Comparison of ENCODE assay signal across 8 cellular contexts in genomic region chr12:123150273-123150803, GRCh38. TPM values are rescaled to one million over a fixed set of nuclear protein-coding genes. Genes with fewer than 3 reads are reported as not detected.
DNase-seq lines count a peak whose midpoint lies in the region; ATAC-seq and TF ChIP-seq lines count a peak whose summit lies in the region.

No MANE protein-coding gene starts in this region.

- peak overlapping the region; percentile 18 for H3K27ac Mint-ChIP-seq in Calu3 (ENCODE audit: unreplicated experiment)

- H3K27me3 Mint-ChIP-seq in Calu3 (ENCODE audit: unreplicated experiment), result no peaks in the 10 kb centered on the region

- no peaks in the 10 kb centered on the region for H4K20me1 ChIP-seq in SU-DHL-6 (ENCODE audit: low read depth, low read length)

- H3K9me2 ChIP-seq in SU-DHL-6 (replicated peaks; ENCODE audit: insufficient read depth, low read length), result no peaks in the 10 kb centered on the region

- H3K79me2 ChIP-seq in SU-DHL-6 (ENCODE audit: insufficient read depth, low read length), result no peaks in the 10 kb centered on the region

- peaks cover 7% of the 10 kb centered on the region; the same call in 1 of the 2 replicates for H3K4me1 ChIP-seq in HEK293 (ENCODE audit: control insufficient read depth, insufficient read depth, low read length)
- peaks cover 28% of the 10 kb centered on the region for H3K4me1 ChIP-seq in lower lobe of right lung
- H3K4me1 ChIP-seq in subcutaneous abdominal adipose tissue (ENCODE audit: control insufficient read depth in 5 of 5, insufficient read depth in 5 of 5, low read length in 5 of 5), result peaks cover 4 to 22% (median 21%) of the 10 kb centered on the region in 5 donors

- peak; percentile 65 to 75 for ATAC-seq in lower lobe of right lung
- no peak for ATAC-seq in GM21526 (IDR thresholded peaks at IDR 0.05; ENCODE audit: low FRiP score, unreplicated experiment)

- CTCF ChIA-PET in Calu3 (lab: Charles Lee), result interaction anchor here (0.5 to 1.0 kb wide), 5 partner anchors 9 to 327 kb away, joined by 3 to 10 read pairs (median 3); no protein-coding TSS in a partner anchor
- CTCF ChIA-PET in HEK293 (lab: Yijun Ruan, JAX), result interaction anchor here (0.6 kb wide), 2 partner anchors 104 to 148 kb away, joined by 3 read pairs; no protein-coding TSS in a partner anchor

- H3K36me3 ChIP-seq in HEK293 (ENCODE audit: control insufficient read depth in 2 of 2, insufficient read depth in 1 of 2, low read length in 2 of 2) (peaks cover 6 to 11% of the 10 kb centered on the region in 2 experiments), SU-DHL-6 (ENCODE audit: low read length) (no peaks in the 10 kb centered on the region), lower lobe of right lung (no peaks in the 10 kb centered on the region), subcutaneous abdominal adipose tissue (ENCODE audit: control insufficient read depth in 5 of 5, insufficient read depth in 5 of 5, low read length in 5 of 5) (no peaks in the 10 kb centered on the region)

- POLR2A ChIA-PET in HEK293 (lab: Yijun Ruan, JAX), result interaction anchor here (0.8 kb wide), 1 partner anchor 82 kb away, joined by 3 read pairs; no protein-coding TSS in a partner anchor

- intact Hi-C loops in Calu3 (cut with micrococcal nuclease; ENCODE audit: unreplicated experiment) (no loop called here), lower lobe of right lung (cut with DNase I) (no loop called here)

- H3K9me3 ChIP-seq in HEK293 (ENCODE audit: control insufficient read depth, insufficient read depth, low read depth, low read length) (no peaks in the 10 kb centered on the region), SU-DHL-6 (ENCODE audit: insufficient read depth, low read length) (no peaks in the 10 kb centered on the region), lower lobe of right lung (no peaks in the 10 kb centered on the region), subcutaneous abdominal adipose tissue (ENCODE audit: control insufficient read depth in 5 of 5, low read length in 5 of 5) (no peaks in the 10 kb centered on the region)

- H3K4me1 Mint-ChIP-seq in Calu3 (ENCODE audit: low read depth, unreplicated experiment), result peaks cover 18% of the 10 kb centered on the region

- H3K27me3 ChIP-seq in SU-DHL-6 (ENCODE audit: low read length) (no peaks in the 10 kb centered on the region), lower lobe of right lung (ENCODE audit: low read depth) (no peaks in the 10 kb centered on the region), subcutaneous abdominal adipose tissue (ENCODE audit: control insufficient read depth in 5 of 5, insufficient read depth in 4 of 5, low read length in 5 of 5) (no peaks in the 10 kb centered on the region)

- H3F3A ChIP-seq in SU-DHL-6 (ENCODE audit: insufficient read depth), result peaks cover 18% of the 10 kb centered on the region

- peak overlapping the region; percentile 41 for H3K4me2 ChIP-seq in SU-DHL-6 (ENCODE audit: low read depth, low read length, poor library complexity, severe bottlenecking)

- no peak overlapping the region for H3K9ac ChIP-seq in SU-DHL-6 (ENCODE audit: low read length)
- H3K9ac ChIP-seq in subcutaneous abdominal adipose tissue (ENCODE audit: low read length in 5 of 5), result peak overlapping the region in 4 of 5 donors; percentile 52 to 83 (median 70)

- H3K4me3 Mint-ChIP-seq in Calu3 (ENCODE audit: low read depth, unreplicated experiment), result peak overlapping the region; percentile 75

- H2AFZ ChIP-seq in SU-DHL-6 (ENCODE audit: low read depth, low read length, severe bottlenecking), result no peak overlapping the region

- no peak for DNase-seq in Calu3
- no peak for DNase-seq in choroid plexus epithelial cell (ENCODE audit: low read depth)
- DNase-seq in lower lobe of right lung, result peak; percentile 59
- no peak for DNase-seq in DMS79 (lab: John Stamatoyannopoulos, UW)

- BruUV-seq in Calu3 (replicated peaks; lab: Mats Ljungman, UMichigan), result no TSS peak

- peaks cover 21% of the 10 kb centered on the region for H3K36me3 Mint-ChIP-seq in Calu3 (ENCODE audit: insufficient read depth, unreplicated experiment)

- H3K9me3 Mint-ChIP-seq in Calu3 (ENCODE audit: low read depth, unreplicated experiment), result no peaks in the 10 kb centered on the region

- H3K4me3 ChIP-seq in HEK293 (ENCODE audit: low read depth, low read length), result peak overlapping the region; percentile 60
- H3K4me3 ChIP-seq in SU-DHL-6 (ENCODE audit: insufficient read depth, low read length, poor library complexity, severe bottlenecking), result peak overlapping the region; percentile 24
- peak overlapping the region; percentile 68 for H3K4me3 ChIP-seq in choroid plexus epithelial cell (ENCODE audit: low read depth, low read length)
- H3K4me3 ChIP-seq in lower lobe of right lung, result peak overlapping the region; percentile 75
- H3K4me3 ChIP-seq in subcutaneous abdominal adipose tissue (ENCODE audit: low read depth in 1 of 5, low read length in 5 of 5), result peak overlapping the region; percentile 54 to 75 (median 62)

- TF ChIP-seq CTCF in Calu3 (IDR thresholded peaks at IDR 0.05; ENCODE audit: unreplicated experiment) (no peak), HEK293 (tag by site-specific recombination; IDR thresholded peaks at IDR 0.05) (no peak), SU-DHL-6 (IDR thresholded peaks at IDR 0.05; ENCODE audit: insufficient read depth, low read length, poor library complexity, severe bottlenecking) (no peak), choroid plexus epithelial cell (conservative IDR thresholded peaks at IDR 0.05; ENCODE audit: low read depth, low read length) (no peak), lower lobe of right lung (IDR thresholded peaks at IDR 0.05) (no peak)

- H3K27ac ChIP-seq in HEK293 (ENCODE audit: extremely low read depth, low read depth, low read length), result peak overlapping the region; percentile 56; the same call in 1 of the 2 replicates
- H3K27ac ChIP-seq in SU-DHL-6 (ENCODE audit: low read depth, low read length), result no peak overlapping the region
- H3K27ac ChIP-seq in lower lobe of right lung, result peak overlapping the region; percentile 79
- H3K27ac ChIP-seq in subcutaneous abdominal adipose tissue (ENCODE audit: low read depth, low read length), result peak overlapping the region; percentile 54

TF ChIP-seq in HEK293, 187 proteins besides CTCF, POLR2A, EP300 and RAD21 (continues in another document):
- TF ChIP-seq ZNF558 (tag by site-specific recombination; IDR thresholded peaks at IDR 0.05) (no peak), ZNF629 (tag by site-specific recombination; IDR thresholded peaks at IDR 0.05) (no peak), ZBTB17 (tag by site-specific recombination; IDR thresholded peaks at IDR 0.05) (no peak; the same call in 1 of the 2 replicates), MZF1 (tag by site-specific recombination; IDR thresholded peaks at IDR 0.05; ENCODE audit: borderline replicate concordance) (no peak), ZNF221 (tag by site-specific recombination; IDR thresholded peaks at IDR 0.05; ENCODE audit: borderline replicate concordance) (no peak), ZNF155 (tag by site-specific recombination; IDR thresholded peaks at IDR 0.05) (no peak), ZNF175 (tag by site-specific recombination; IDR thresholded peaks at IDR 0.05) (no peak), ZNF426 (tag by site-specific recombination; IDR thresholded peaks at IDR 0.05) (no peak), ZNF302 (tag by site-specific recombination; IDR thresholded peaks at IDR 0.05; ENCODE audit: low read depth) (no peak), ZFHX2 (tag by site-specific recombination; conservative IDR thresholded peaks at IDR 0.05) (peak; percentile 26), GLIS2 (tag by site-specific recombination; IDR thresholded peaks at IDR 0.05) (peak; percentile 72), ZNF239 (tag by site-specific recombination; IDR thresholded peaks at IDR 0.05) (no peak)
- TF ChIP-seq, protein P1, sequence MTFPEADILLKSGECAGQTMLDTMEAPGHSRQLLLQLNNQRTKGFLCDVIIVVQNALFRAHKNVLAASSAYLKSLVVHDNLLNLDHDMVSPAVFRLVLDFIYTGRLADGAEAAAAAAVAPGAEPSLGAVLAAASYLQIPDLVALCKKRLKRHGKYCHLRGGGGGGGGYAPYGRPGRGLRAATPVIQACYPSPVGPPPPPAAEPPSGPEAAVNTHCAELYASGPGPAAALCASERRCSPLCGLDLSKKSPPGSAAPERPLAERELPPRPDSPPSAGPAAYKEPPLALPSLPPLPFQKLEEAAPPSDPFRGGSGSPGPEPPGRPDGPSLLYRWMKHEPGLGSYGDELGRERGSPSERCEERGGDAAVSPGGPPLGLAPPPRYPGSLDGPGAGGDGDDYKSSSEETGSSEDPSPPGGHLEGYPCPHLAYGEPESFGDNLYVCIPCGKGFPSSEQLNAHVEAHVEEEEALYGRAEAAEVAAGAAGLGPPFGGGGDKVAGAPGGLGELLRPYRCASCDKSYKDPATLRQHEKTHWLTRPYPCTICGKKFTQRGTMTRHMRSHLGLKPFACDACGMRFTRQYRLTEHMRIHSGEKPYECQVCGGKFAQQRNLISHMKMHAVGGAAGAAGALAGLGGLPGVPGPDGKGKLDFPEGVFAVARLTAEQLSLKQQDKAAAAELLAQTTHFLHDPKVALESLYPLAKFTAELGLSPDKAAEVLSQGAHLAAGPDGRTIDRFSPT (tag by site-specific recombination; IDR thresholded peaks at IDR 0.05), result 0 out of 2 replicates have a peak, but pooled peaks have one; percentile 46
- TF ChIP-seq, protein P2, sequence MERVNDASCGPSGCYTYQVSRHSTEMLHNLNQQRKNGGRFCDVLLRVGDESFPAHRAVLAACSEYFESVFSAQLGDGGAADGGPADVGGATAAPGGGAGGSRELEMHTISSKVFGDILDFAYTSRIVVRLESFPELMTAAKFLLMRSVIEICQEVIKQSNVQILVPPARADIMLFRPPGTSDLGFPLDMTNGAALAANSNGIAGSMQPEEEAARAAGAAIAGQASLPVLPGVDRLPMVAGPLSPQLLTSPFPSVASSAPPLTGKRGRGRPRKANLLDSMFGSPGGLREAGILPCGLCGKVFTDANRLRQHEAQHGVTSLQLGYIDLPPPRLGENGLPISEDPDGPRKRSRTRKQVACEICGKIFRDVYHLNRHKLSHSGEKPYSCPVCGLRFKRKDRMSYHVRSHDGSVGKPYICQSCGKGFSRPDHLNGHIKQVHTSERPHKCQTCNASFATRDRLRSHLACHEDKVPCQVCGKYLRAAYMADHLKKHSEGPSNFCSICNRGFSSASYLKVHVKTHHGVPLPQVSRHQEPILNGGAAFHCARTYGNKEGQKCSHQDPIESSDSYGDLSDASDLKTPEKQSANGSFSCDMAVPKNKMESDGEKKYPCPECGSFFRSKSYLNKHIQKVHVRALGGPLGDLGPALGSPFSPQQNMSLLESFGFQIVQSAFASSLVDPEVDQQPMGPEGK (tag by site-specific recombination; IDR thresholded peaks at IDR 0.05), result peak; percentile 78

RNA-seq across cellular contexts. Expression of gene PITPNM2, which starts 0.6 kb away (rescaled TPM):
- 7.8 and 8.4 TPM in 2 replicates for total RNA-seq in Calu3 (2022)
- total RNA-seq in lower lobe of right lung, result 29.9 TPM

Comparison
In these comparisons a context has a peak if more than half of its experiments do, and no peak if none do; other contexts are left out.
1. H3K4me3 ChIP-seq: peak in every context shown above with its lines; median percentile 75 in lower lobe of right lung; 68 in choroid plexus epithelial cell; 62 in subcutaneous abdominal adipose tissue; 60 in HEK293; 24 in SU-DHL-6.